ENCODE assay signal across 15 cellular contexts in genomic region chr13:101523732-101524131, GRCh38.
A peak's percentile ranks its signal among the peaks of the same experiment; 100 is the strongest.
DNase-seq lines count a peak whose midpoint lies in the region; ATAC-seq and TF ChIP-seq lines count a peak whose summit lies in the region.
"Had no signal": no experiment of that assay in that cellular context is flagged by ENCODE, and none has a peak within 500 bp of the region (broad histone marks: within the 10 kb centered on the region; RNA-seq: fewer than 3 reads in every experiment).

No MANE protein-coding gene starts in this region.

- TF ChIP-seq CTCF in GM23338 (conservative IDR thresholded peaks at IDR 0.05; ENCODE audit: low read depth in 2 of 2) (no peak), fibroblast of villous mesenchyme (IDR thresholded peaks at IDR 0.05; ENCODE audit: insufficient read depth, low read depth, low read length) (no peak), gastrocnemius medialis (IDR thresholded peaks at IDR 0.05 in 4 of 5, conservative IDR thresholded peaks at IDR 0.05 in 1 of 5) (no peak)

- peak overlapping the region; percentile 35; the same call in 1 of the 2 replicates for H2AFZ ChIP-seq in GM23338

- no peaks in the 10 kb centered on the region; the same call in 2 of the 3 replicates for H3K9me3 Mint-ChIP-seq in GM23338
- H3K9me3 Mint-ChIP-seq in T-cell = no peaks in the 10 kb centered on the region
- H3K9me3 Mint-ChIP-seq: activated CD4-positive, alpha-beta memory T cell treated with anti-CD3 and anti-CD28 coated beads for 36 hours; stimulated activated naive CD8-positive, alpha-beta T cell treated with anti-CD3 and anti-CD28 coated beads, Interleukin-15, Interleukin-2, amounts not matched to agents 100 ng/mL and 50 ng/mL, for 24 hours had no signal

- intact Hi-C loops in gastrocnemius medialis (cut with DNase I; ENCODE audit: low total_unique reads) = loop anchor here (10.0 kb wide), 1 partner anchor 171 kb away; no protein-coding TSS in a partner anchor

- no peaks in the 10 kb centered on the region for H3F3A ChIP-seq in GM23338 (replicated peaks; ENCODE audit: low read depth)

- DNase-seq in GM23338 (ENCODE audit: low spot score) (no peak), fibroblast of villous mesenchyme (ENCODE audit: low read depth) (peak; percentile 48), gastrocnemius medialis (peak; percentile 20 to 62), T-cell (no peak), germinal center (ENCODE audit: low spot score) (no peak)
- DNase-seq in stimulated activated naive CD4-positive, alpha-beta T cell (lab: John Stamatoyannopoulos, UW) = no peak
- DNase-seq: activated CD4-positive, alpha-beta memory T cell treated with anti-CD3 and anti-CD28 coated beads for 36 hours; activated naive CD8-positive, alpha-beta T cell treated with anti-CD3 and anti-CD28 coated beads, Interleukin-2, amount 10 ng/mL, durations not matched to agents 7 days and 5 days; mucosa of descending colon; NCI-H187 treated with DMSO at 0.1 percent for 48 hours; SHP77 treated with DMSO at 0.1 percent for 48 hours had no signal

- H4K20me1 ChIP-seq in GM23338 (replicated peaks; ENCODE audit: insufficient read depth) = no peaks in the 10 kb centered on the region

- H3K36me3 ChIP-seq in GM23338 (ENCODE audit: insufficient read depth) = no peaks in the 10 kb centered on the region
- no peaks in the 10 kb centered on the region for H3K36me3 ChIP-seq in gastrocnemius medialis

- H3K4me3 ChIP-seq in GM23338 = no peak overlapping the region
- no peak overlapping the region for H3K4me3 ChIP-seq in fibroblast of villous mesenchyme (ENCODE audit: low read depth, low read length)
- no peak overlapping the region for H3K4me3 ChIP-seq in gastrocnemius medialis
- H3K4me3 ChIP-seq: mucosa of descending colon had no signal

- no peak for TF ChIP-seq POLR2A in gastrocnemius medialis (IDR thresholded peaks at IDR 0.05)

- H3K4me1 Mint-ChIP-seq in GM23338 = no peaks in the 10 kb centered on the region
- peaks cover 17 to 30% (median 24%) of the 10 kb centered on the region in 3 donors for H3K4me1 Mint-ChIP-seq in T-cell

- H3K79me2 ChIP-seq in GM23338 (replicated peaks; ENCODE audit: insufficient read depth) = no peaks in the 10 kb centered on the region

- no peak overlapping the region for H3K4me2 ChIP-seq in GM23338

- in situ Hi-C loops in gastrocnemius medialis (cut with MboI; ENCODE audit: low sequenced_read_pairs in 4 of 4) = loop anchor here in 2 of 4 donors (25.0 kb wide), 1 partner anchor 239 kb away; no protein-coding TSS in a partner anchor

- no peak overlapping the region for H3K27ac Mint-ChIP-seq in GM23338
- H3K27ac Mint-ChIP-seq in T-cell = no peak overlapping the region
- H3K27ac Mint-ChIP-seq: activated CD4-positive, alpha-beta memory T cell treated with anti-CD3 and anti-CD28 coated beads for 36 hours; activated naive CD8-positive, alpha-beta T cell treated with anti-CD3 and anti-CD28 coated beads, Interleukin-2, amount 10 ng/mL, durations not matched to agents 7 days and 5 days; stimulated activated naive CD8-positive, alpha-beta T cell treated with anti-CD3 and anti-CD28 coated beads, Interleukin-15, Interleukin-2, amounts not matched to agents 100 ng/mL and 50 ng/mL, for 24 hours had no signal

- no peak overlapping the region for H3K4me3 Mint-ChIP-seq in GM23338
- no peak overlapping the region for H3K4me3 Mint-ChIP-seq in T-cell
- H3K4me3 Mint-ChIP-seq: activated CD4-positive, alpha-beta memory T cell treated with anti-CD3 and anti-CD28 coated beads for 36 hours; activated naive CD8-positive, alpha-beta T cell treated with anti-CD3 and anti-CD28 coated beads, Interleukin-2, amount 10 ng/mL, durations not matched to agents 7 days and 5 days; stimulated activated naive CD8-positive, alpha-beta T cell treated with anti-CD3 and anti-CD28 coated beads, Interleukin-15, Interleukin-2, amounts not matched to agents 100 ng/mL and 50 ng/mL, for 24 hours had no signal

- no peaks in the 10 kb centered on the region for H3K36me3 Mint-ChIP-seq in GM23338 (ENCODE audit: low read depth)
- no peaks in the 10 kb centered on the region for H3K36me3 Mint-ChIP-seq in T-cell
- H3K36me3 Mint-ChIP-seq: activated CD4-positive, alpha-beta memory T cell treated with anti-CD3 and anti-CD28 coated beads for 36 hours; activated naive CD8-positive, alpha-beta T cell treated with anti-CD3 and anti-CD28 coated beads, Interleukin-2, amount 10 ng/mL, durations not matched to agents 7 days and 5 days had no signal

- ATAC-seq in GM23338 = no peak
- peak; percentile 69 for ATAC-seq in SK-N-SH treated with all-trans-retinoic acid at 6 μM for 48 hours
- peak; percentile 84 to 86 for ATAC-seq in gastrocnemius medialis
- no peak for ATAC-seq in HG03095 (IDR thresholded peaks at IDR 0.05; ENCODE audit: unreplicated experiment)
- no peak for ATAC-seq in T-cell (replicated peaks in 1 of 4)
- ATAC-seq: esophagus mucosa, mucosa of descending colon had no signal

- no peaks in the 10 kb centered on the region for H3K9me2 ChIP-seq in GM23338 (ENCODE audit: insufficient read depth)

- H3K27me3 Mint-ChIP-seq in GM23338 (ENCODE audit: insufficient read depth, low read depth, poor library complexity) = no peaks in the 10 kb centered on the region
- H3K27me3 Mint-ChIP-seq in T-cell = no peaks in the 10 kb centered on the region

- CTCF ChIA-PET in T-cell (lab: Charles Lee) = no interaction called here

- H3K27ac ChIP-seq in GM23338 (ENCODE audit: low read depth) (no peak overlapping the region), gastrocnemius medialis (peak overlapping the region in 3 of 4 donors; percentile 25 to 49 (median 35))

- H3K4me1 ChIP-seq in GM23338 (ENCODE audit: insufficient read depth) (no peaks in the 10 kb centered on the region), gastrocnemius medialis (no peaks in the 10 kb centered on the region)

- H3K27me3 ChIP-seq in GM23338 (ENCODE audit: insufficient read depth) (no peaks in the 10 kb centered on the region), gastrocnemius medialis (no peaks in the 10 kb centered on the region)

- no peaks in the 10 kb centered on the region for H3K9me3 ChIP-seq in gastrocnemius medialis
- H3K9me3 ChIP-seq: mucosa of descending colon had no signal

- POLR2A ChIA-PET in T-cell (lab: Charles Lee) = no interaction called here

TF ChIP-seq in SK-N-SH treated with all-trans-retinoic acid at 6 μM for 48 hours, 23 proteins besides CTCF, POLR2A, EP300 and RAD21:
- TF ChIP-seq ZNF565 (CRISPR knock-in tag; conservative IDR thresholded peaks at IDR 0.05; ENCODE audit: low read depth) = no peak
- TF ChIP-seq PPARA (CRISPR knock-in tag; IDR thresholded peaks at IDR 0.05; ENCODE audit: borderline replicate concordance) = no peak
- TF ChIP-seq ISL1 (CRISPR knock-in tag; IDR thresholded peaks at IDR 0.05) = no peak
- TF ChIP-seq ESRRG (CRISPR knock-in tag; IDR thresholded peaks at IDR 0.05) = no peak
- no peak for TF ChIP-seq ZNF8 (CRISPR knock-in tag; IDR thresholded peaks at IDR 0.05)
TF ChIP-seq in SK-N-SH treated with all-trans-retinoic acid at 6 μM for 48 hours: peak in this region for 0.

Comparison
In these comparisons a context has a peak if more than half of its experiments do, and no peak if none do; other contexts are left out.
1. ATAC-seq: peak in SK-N-SH treated with all-trans-retinoic acid at 6 μM for 48 hours (single experiment) and gastrocnemius medialis (2 of 2); none in GM23338 (single experiment), HG03095 (single experiment) and T-cell (0 of 4).
2. DNase-seq: peak in fibroblast of villous mesenchyme (single experiment) and gastrocnemius medialis (2 of 2); none in GM23338 (single experiment), stimulated activated naive CD4-positive, alpha-beta T cell (0 of 6), T-cell (0 of 34) and germinal center (single experiment).